8 cellular contexts compared by ENCODE assay signal in the genomic region with DNA sequence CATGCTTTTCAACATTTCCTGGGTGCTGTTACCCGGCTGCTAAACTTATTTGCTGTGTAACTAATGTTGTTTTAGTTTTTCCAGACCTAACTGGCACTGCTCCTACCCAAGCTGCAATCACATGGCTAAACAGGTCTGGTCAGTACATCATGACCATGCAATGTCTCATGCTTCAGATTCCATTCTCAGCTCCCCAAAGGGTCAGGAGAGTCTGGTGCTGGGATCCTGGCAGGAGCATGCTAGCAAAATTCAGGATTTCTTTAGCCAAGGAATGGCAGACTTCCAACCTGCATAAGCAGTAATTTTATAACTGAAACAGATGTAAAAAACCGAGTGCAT. TPM values are rescaled to one million over a fixed set of nuclear protein-coding genes. Genes with fewer than 3 reads are reported as not detected.
DNase-seq lines count a peak whose midpoint lies in the region; ATAC-seq and TF ChIP-seq lines count a peak whose summit lies in the region.

No MANE protein-coding gene starts in this region.

- no peaks in the 10 kb centered on the region for H3K79me2 ChIP-seq in OCI-LY7 (ENCODE audit: insufficient read depth, low read depth, low read length)
- no peaks in the 10 kb centered on the region for H3K79me2 ChIP-seq in neural progenitor cell (ENCODE audit: low read depth)

- H3K9me3 Mint-ChIP-seq in nephron (peaks cover 6% of the 10 kb centered on the region), neural progenitor cell (no peaks in the 10 kb centered on the region)

- H3K27ac Mint-ChIP-seq in nephron = peak overlapping the region; percentile 90 to 97 (median 96)
- no peak overlapping the region for H3K27ac Mint-ChIP-seq in neural progenitor cell

- intact Hi-C loops in OCI-LY7 (cut with micrococcal nuclease; ENCODE audit: unreplicated experiment) = loop anchor here (5.0 kb wide), 1 partner anchor 161 kb away; no protein-coding TSS in a partner anchor

- CTCF ChIA-PET in OCI-LY7 (lab: Charles Lee; ENCODE audit: unreplicated experiment) = no interaction called here

- POLR2A ChIA-PET in OCI-LY7 (lab: Charles Lee) = interaction anchor here (0.6 to 1.5 kb wide), 6 partner anchors 13 to 716 kb away, joined by 3 to 9 read pairs (median 3); a partner anchor contains a TSS

- peaks cover 10% of the 10 kb centered on the region for H3K27me3 ChIP-seq in neural progenitor cell

- H3K27me3 Mint-ChIP-seq in nephron (ENCODE audit: low read depth) = peaks cover 7% of the 10 kb centered on the region
- H3K27me3 Mint-ChIP-seq in neural progenitor cell (ENCODE audit: insufficient read depth, low read depth) = peaks cover 15% of the 10 kb centered on the region

- H3F3A ChIP-seq in neural progenitor cell (ENCODE audit: low read depth) = no peaks in the 10 kb centered on the region

- H4K20me1 ChIP-seq in OCI-LY7 (ENCODE audit: insufficient read depth, low read length) = no peaks in the 10 kb centered on the region
- H4K20me1 ChIP-seq in neural progenitor cell (ENCODE audit: low read depth) = no peaks in the 10 kb centered on the region

- H3K27ac ChIP-seq in OCI-LY7 (ENCODE audit: low read depth, low read length, poor library complexity, severe bottlenecking) (no peak overlapping the region), neural progenitor cell (no peak overlapping the region)

- H3K4me2 ChIP-seq in OCI-LY7 (ENCODE audit: low read length) = peak overlapping the region; percentile 42; the same call in 1 of the 2 replicates
- no peak overlapping the region for H3K4me2 ChIP-seq in neural progenitor cell

- peak; percentile 77 for DNase-seq in AG09309 (ENCODE audit: low read depth)
- no peak for DNase-seq in OCI-LY7 (ENCODE audit: low spot score)
- DNase-seq in fibroblast of peridontal ligament (ENCODE audit: extremely low read depth) = peak; percentile 96
- DNase-seq in neural progenitor cell (ENCODE audit: low spot score) = no peak
- no peak for DNase-seq in stimulated activated CD8-positive, alpha-beta memory T cell treated with anti-CD3 and anti-CD28 coated beads, Interleukin-4, amount 100 ng/mL, for 48 hours
- DNase-seq in cortex of kidney (lab: John Stamatoyannopoulos, UW) = no peak

- H3K9ac ChIP-seq in neural progenitor cell = no peak overlapping the region

- H3K36me3 Mint-ChIP-seq in nephron (ENCODE audit: low read depth) (no peaks in the 10 kb centered on the region), neural progenitor cell (peaks cover 1% of the 10 kb centered on the region)

- H3K4me3 ChIP-seq in AG09309 (ENCODE audit: control insufficient read depth, low read depth, low read length) (no peak overlapping the region), OCI-LY7 (ENCODE audit: low read depth, low read length, poor library complexity, severe bottlenecking) (no peak overlapping the region), neural progenitor cell (no peak overlapping the region)

- H2AFZ ChIP-seq in OCI-LY7 (ENCODE audit: low read length) = peak overlapping the region; percentile 90
- no peak overlapping the region for H2AFZ ChIP-seq in neural progenitor cell (replicated peaks)

- H3K9me2 ChIP-seq in OCI-LY7 (ENCODE audit: insufficient read depth, low read length) = no peaks in the 10 kb centered on the region

- peaks cover 49% of the 10 kb centered on the region for H3K4me1 Mint-ChIP-seq in nephron
- H3K4me1 Mint-ChIP-seq in neural progenitor cell = peaks cover 32% of the 10 kb centered on the region

- H3K4me3 Mint-ChIP-seq in nephron = peak overlapping the region in 2 of 3 experiments; percentile 20 to 40
- no peak overlapping the region for H3K4me3 Mint-ChIP-seq in neural progenitor cell

- H3K4me1 ChIP-seq in OCI-LY7 (ENCODE audit: insufficient read depth, low read length, poor library complexity, severe bottlenecking) (peaks cover 9% of the 10 kb centered on the region), neural progenitor cell (no peaks in the 10 kb centered on the region)

- TF ChIP-seq CTCF in AG09309 (IDR thresholded peaks at IDR 0.05; ENCODE audit: control insufficient read depth, insufficient read depth, low read depth, low read length, missing control alignments) (no peak), OCI-LY7 (conservative IDR thresholded peaks at IDR 0.05; ENCODE audit: low read length) (no peak), nephron (IDR thresholded peaks at IDR 0.05; ENCODE audit: unreplicated experiment in 3 of 3) (no peak), neural progenitor cell (IDR thresholded peaks at IDR 0.05) (no peak)

- H3K36me3 ChIP-seq in OCI-LY7 (ENCODE audit: insufficient read depth, low read length) (no peaks in the 10 kb centered on the region), neural progenitor cell (no peaks in the 10 kb centered on the region)

- ATAC-seq in HG02840 (IDR thresholded peaks at IDR 0.05; ENCODE audit: low FRiP score, unreplicated experiment) = no peak

- no TSS peak for BruUV-seq in OCI-LY7 (replicated peaks; lab: Mats Ljungman, UMichigan)

- H3K9me3 ChIP-seq in OCI-LY7 (ENCODE audit: low read length) (no peaks in the 10 kb centered on the region), neural progenitor cell (ENCODE audit: low read depth) (no peaks in the 10 kb centered on the region)

RNA-seq across cellular contexts. Expression of a gene that starts 12.6 kb away (rescaled TPM):
- total RNA-seq in OCI-LY7 (2014; rRNA removed; shearing (Covaris generic)) = 83.9 and 85.1 TPM in 2 replicates
- total RNA-seq in OCI-LY7 (2022) (132 and 160 TPM in 2 replicates), neural progenitor cell (ENCODE audit: low replicate concordance) (154 and 229 TPM in 2 replicates)

Comparison
In these comparisons a context has a peak if more than half of its experiments do, and no peak if none do; other contexts are left out.
1. DNase-seq: peak in AG09309 (single experiment) and fibroblast of peridontal ligament (single experiment); none in OCI-LY7 (single experiment), neural progenitor cell (single experiment), stimulated activated CD8-positive, alpha-beta memory T cell treated with anti-CD3 and anti-CD28 coated beads, Interleukin-4, amount 100 ng/mL, for 48 hours (single experiment) and cortex of kidney (single experiment).